In genomic region chr9:106203832-106204516, GRCh38 we compare ENCODE assay signal across 23 cellular contexts.
DNase-seq lines count a peak whose midpoint lies in the region; ATAC-seq and TF ChIP-seq lines count a peak whose summit lies in the region.
"Had no signal": no experiment of that assay in that cellular context is flagged by ENCODE, and none has a peak within 500 bp of the region (broad histone marks: within the 10 kb centered on the region; RNA-seq: fewer than 3 reads in every experiment).

No MANE protein-coding gene starts in this region.

- no peak overlapping the region for H3K9ac ChIP-seq in colonic mucosa (ENCODE audit: low read depth in 2 of 2, low read length in 2 of 2)

- H3K4me1 Mint-ChIP-seq in natural killer cell treated with Interleukin-12 subunit alpha and Interleukin-12 subunit beta and Interleukin-15 and Interleukin-18, amount 100 ng/mL, for 72 hours (ENCODE audit: low read depth in 2 of 2): peaks cover 13 to 27% of the 10 kb centered on the region in 2 donors
- H3K4me1 Mint-ChIP-seq: activated CD4-positive, alpha-beta memory T cell treated with anti-CD3 and anti-CD28 coated beads, Interleukin-2, amount 10 ng/mL, durations not matched to agents 7 days and 5 days; activated naive CD8-positive, alpha-beta T cell treated with anti-CD3 and anti-CD28 coated beads, Interleukin-2, amount 10 ng/mL, durations not matched to agents 7 days and 5 days; CD4-positive, alpha-beta memory T cell; naive B cell had no signal

- intact Hi-C loops in colonic mucosa (cut with DNase I): no loop called here

- H3K27ac ChIP-seq in colonic mucosa (no peak overlapping the region), brain microvascular endothelial cell (no peak overlapping the region)

- H3K27me3 ChIP-seq in colonic mucosa: no peaks in the 10 kb centered on the region
- no peaks in the 10 kb centered on the region for H3K27me3 ChIP-seq in brain microvascular endothelial cell (replicated peaks)

- H3K4me3 ChIP-seq in colonic mucosa: no peak overlapping the region
- H3K4me3 ChIP-seq in brain microvascular endothelial cell (ENCODE audit: low read depth, low read length): no peak overlapping the region

- H3K36me3 Mint-ChIP-seq in natural killer cell treated with Interleukin-12 subunit alpha and Interleukin-12 subunit beta and Interleukin-15 and Interleukin-18, amount 100 ng/mL, for 72 hours: peaks cover 38% of the 10 kb centered on the region
- H3K36me3 Mint-ChIP-seq: activated naive CD8-positive, alpha-beta T cell treated with anti-CD3 and anti-CD28 coated beads, Interleukin-2, amount 10 ng/mL, durations not matched to agents 7 days and 5 days; CD4-positive, alpha-beta memory T cell had no signal

- in situ Hi-C loops in brain microvascular endothelial cell (cut with HindIII; ENCODE audit: low pct_ligation_motif_present, low sequenced_read_pairs): no loop called here

- peak overlapping the region; percentile 26 for H3K4me3 Mint-ChIP-seq in natural killer cell treated with Interleukin-12 subunit alpha and Interleukin-12 subunit beta and Interleukin-15 and Interleukin-18, amount 100 ng/mL, for 72 hours
- H3K4me3 Mint-ChIP-seq: activated CD4-positive, alpha-beta memory T cell treated with anti-CD3 and anti-CD28 coated beads, Interleukin-2, amount 10 ng/mL, durations not matched to agents 7 days and 5 days; activated naive CD8-positive, alpha-beta T cell treated with anti-CD3 and anti-CD28 coated beads, Interleukin-2, amount 10 ng/mL, durations not matched to agents 7 days and 5 days; CD4-positive, alpha-beta memory T cell; naive B cell; T-helper 2 cell treated with Interferon-gamma antibody and Interleukin-4, amounts not matched to agents 5 μg/mL and 100 μg/mL, for 36 hours had no signal

- peaks cover 38% of the 10 kb centered on the region for H3K9me3 Mint-ChIP-seq in natural killer cell treated with Interleukin-12 subunit alpha and Interleukin-12 subunit beta and Interleukin-15 and Interleukin-18, amount 100 ng/mL, for 72 hours

- no peaks in the 10 kb centered on the region for H3K27me3 Mint-ChIP-seq in natural killer cell treated with Interleukin-12 subunit alpha and Interleukin-12 subunit beta and Interleukin-15 and Interleukin-18, amount 100 ng/mL, for 72 hours
- H3K27me3 Mint-ChIP-seq: activated CD4-positive, alpha-beta memory T cell treated with anti-CD3 and anti-CD28 coated beads, Interleukin-2, amount 10 ng/mL, durations not matched to agents 7 days and 5 days; activated naive CD8-positive, alpha-beta T cell treated with anti-CD3 and anti-CD28 coated beads, Interleukin-2, amount 10 ng/mL, durations not matched to agents 7 days and 5 days; CD4-positive, alpha-beta memory T cell; naive B cell had no signal

- no peaks in the 10 kb centered on the region for H3K4me1 ChIP-seq in colonic mucosa

- H3K36me3 ChIP-seq in colonic mucosa: no peaks in the 10 kb centered on the region
- no peaks in the 10 kb centered on the region for H3K36me3 ChIP-seq in brain microvascular endothelial cell (replicated peaks)

- DNase-seq in NCI-H1436 (lab: John Stamatoyannopoulos, UW): peak; percentile 0
- DNase-seq in NCI-H1436 treated with DMSO at 0.1 percent for 48 hours (lab: John Stamatoyannopoulos, UW): no peak
- DNase-seq in NCI-H748 treated with DMSO at 0.1 percent for 48 hours (lab: John Stamatoyannopoulos, UW): peak; percentile 89
- peak; percentile 21 for DNase-seq in colonic mucosa
- peak; percentile 60 for DNase-seq in natural killer cell treated with Interleukin-12 subunit alpha and Interleukin-12 subunit beta and Interleukin-15 and Interleukin-18, amount 100 ng/mL, for 72 hours (ENCODE audit: low spot score)
- DNase-seq in retina: no peak
- no peak for DNase-seq in AML-193 (lab: John Stamatoyannopoulos, UW)
- no peak for DNase-seq in brain microvascular endothelial cell
- DNase-seq: 8988T; activated CD4-positive, alpha-beta memory T cell treated with anti-CD3 and anti-CD28 coated beads, Interleukin-2, amount 10 ng/mL, durations not matched to agents 7 days and 5 days; activated effector memory CD4-positive, alpha-beta T cell treated with anti-CD3 and anti-CD28 coated beads, Interleukin-2, amount 50 U/mL, for 16 hours; activated naive CD8-positive, alpha-beta T cell treated with anti-CD3 and anti-CD28 coated beads, Interleukin-2, amount 10 ng/mL, durations not matched to agents 7 days and 5 days; CD4-positive, alpha-beta memory T cell; cerebellar nuclear complex; DMS79 treated with DMSO at 0.1 percent for 48 hours; mesenchymal stem cell; naive B cell; NCI-H2107; small intestine; stimulated activated CD4-positive, alpha-beta T cell treated with anti-CD3 and anti-CD28 coated beads, Interleukin-2, amount 100 ng/mL, for 24 hours; substantia nigra had no signal

- TF ChIP-seq CTCF in colonic mucosa (IDR thresholded peaks at IDR 0.05) (no peak), brain microvascular endothelial cell (IDR thresholded peaks at IDR 0.05; ENCODE audit: low read depth, low read length, missing control alignments) (no peak)

- ATAC-seq in natural killer cell treated with Interleukin-12 subunit alpha and Interleukin-12 subunit beta and Interleukin-15 and Interleukin-18, amount 100 ng/mL, for 72 hours: peak; percentile 52 to 55
- ATAC-seq: Right ventricle myocardium inferior had no signal

- peak overlapping the region in 1 of 2 donors; percentile 3 for H3K27ac Mint-ChIP-seq in natural killer cell treated with Interleukin-12 subunit alpha and Interleukin-12 subunit beta and Interleukin-15 and Interleukin-18, amount 100 ng/mL, for 72 hours
- H3K27ac Mint-ChIP-seq: activated CD4-positive, alpha-beta memory T cell treated with anti-CD3 and anti-CD28 coated beads, Interleukin-2, amount 10 ng/mL, durations not matched to agents 7 days and 5 days; activated naive CD8-positive, alpha-beta T cell treated with anti-CD3 and anti-CD28 coated beads, Interleukin-2, amount 10 ng/mL, durations not matched to agents 7 days and 5 days; CD4-positive, alpha-beta memory T cell; naive B cell; T-helper 2 cell treated with Interferon-gamma antibody and Interleukin-4, amounts not matched to agents 5 μg/mL and 100 μg/mL, for 36 hours had no signal

- H3K9me3 ChIP-seq in colonic mucosa: no peaks in the 10 kb centered on the region

Comparison
In these comparisons a context has a peak if more than half of its experiments do, and no peak if none do; other contexts are left out.
1. DNase-seq: peak in NCI-H1436 (single experiment), NCI-H748 treated with DMSO at 0.1 percent for 48 hours (single experiment), colonic mucosa (single experiment) and natural killer cell treated with Interleukin-12 subunit alpha and Interleukin-12 subunit beta and Interleukin-15 and Interleukin-18, amount 100 ng/mL, for 72 hours (single experiment); none in NCI-H1436 treated with DMSO at 0.1 percent for 48 hours (single experiment), retina (single experiment), AML-193 (0 of 2) and brain microvascular endothelial cell (single experiment).